Comparison of ENCODE assay signal across 13 cellular contexts in genomic region chr2:96534131-96534530, GRCh38. TPM values are rescaled to one million over a fixed set of nuclear protein-coding genes. Genes with fewer than 3 reads are reported as not detected.
DNase-seq lines count a peak whose midpoint lies in the region; ATAC-seq and TF ChIP-seq lines count a peak whose summit lies in the region.
"Had no signal": no experiment of that assay in that cellular context is flagged by ENCODE, and none has a peak within 500 bp of the region (broad histone marks: within the 10 kb centered on the region; RNA-seq: fewer than 3 reads in every experiment).

No MANE protein-coding gene starts in this region.

- no peaks in the 10 kb centered on the region for H3K9me3 Mint-ChIP-seq in MCF 10A (ENCODE audit: unreplicated experiment)

- CTCF ChIA-PET in MCF 10A (lab: Yijun Ruan, JAX), result interaction anchor here (0.6 to 5.0 kb wide), 10 partner anchors 13 to 511 kb away, joined by 3 to 46 read pairs (median 4); no protein-coding TSS in a partner anchor

- H3K9ac ChIP-seq in mucosa of rectum (ENCODE audit: low read depth in 1 of 2, low read length in 2 of 2) (no peak overlapping the region), subcutaneous abdominal adipose tissue (ENCODE audit: low read length in 5 of 5) (peak overlapping the region in 3 of 5 donors; percentile 4 to 53 (median 23))

- no TSS peak for BruUV-seq in MCF 10A (replicated peaks; lab: Mats Ljungman, UMichigan)

- intact Hi-C loops in MCF 10A (cut with micrococcal nuclease), result no loop called here

- peaks cover 6% of the 10 kb centered on the region for H3K36me3 Mint-ChIP-seq in MCF 10A (ENCODE audit: insufficient read depth, unreplicated experiment)

- peaks cover 13% of the 10 kb centered on the region for H3K27me3 Mint-ChIP-seq in MCF 10A (ENCODE audit: insufficient read depth, unreplicated experiment)

- H3K27me3 ChIP-seq in mucosa of rectum (ENCODE audit: control insufficient read depth in 2 of 2, insufficient read depth in 2 of 2, low read length in 2 of 2) (peaks cover 0 to 3% of the 10 kb centered on the region in 2 donors), subcutaneous abdominal adipose tissue (ENCODE audit: control insufficient read depth in 5 of 5, insufficient read depth in 4 of 5, low read length in 5 of 5) (peaks cover 0 to 6% (median 0%) of the 10 kb centered on the region in 5 donors)
- H3K27me3 ChIP-seq: right lobe of liver had no signal

- H3K4me1 ChIP-seq in mucosa of rectum (ENCODE audit: control insufficient read depth in 2 of 2, insufficient read depth in 2 of 2, low read length in 2 of 2) (peaks cover 54 to 66% of the 10 kb centered on the region in 2 donors), subcutaneous abdominal adipose tissue (ENCODE audit: control insufficient read depth in 5 of 5, insufficient read depth in 5 of 5, low read length in 5 of 5) (peaks cover 21 to 76% (median 68%) of the 10 kb centered on the region in 5 donors)

- ATAC-seq in GM21528 (IDR thresholded peaks at IDR 0.05; ENCODE audit: low FRiP score, unreplicated experiment) (no peak), GM18867 (IDR thresholded peaks at IDR 0.05; ENCODE audit: unreplicated experiment) (no peak)
- ATAC-seq: foreskin keratinocyte, right lobe of liver had no signal

- H3K27ac Mint-ChIP-seq in MCF 10A (ENCODE audit: low read depth, unreplicated experiment), result peak overlapping the region; percentile 11

- no peak overlapping the region for H3K4me3 Mint-ChIP-seq in MCF 10A (ENCODE audit: unreplicated experiment)

- DNase-seq in LNCaP clone FGC (ENCODE audit: low read depth) (no peak), MCF 10A (ENCODE audit: unreplicated experiment) (no peak), DMS79 (lab: John Stamatoyannopoulos, UW) (no peak), dedifferentiated amniotic fluid mesenchymal stem cell (ENCODE audit: extremely low spot score) (no peak)
- DNase-seq: cerebellar nuclear complex, MM.1S, RPMI8226 had no signal

- POLR2A ChIA-PET in MCF 10A (lab: Yijun Ruan, JAX), result interaction anchor here (0.8 to 4.1 kb wide), 14 partner anchors 10 to 579 kb away, joined by 3 to 19 read pairs (median 4); no protein-coding TSS in a partner anchor

- peaks cover 22% of the 10 kb centered on the region for H3K4me1 Mint-ChIP-seq in MCF 10A (ENCODE audit: insufficient read depth, unreplicated experiment)

- H3K4me3 ChIP-seq in LNCaP clone FGC (ENCODE audit: low read depth, low read length) (peak overlapping the region; percentile 16; the same call in 1 of the 2 replicates), mucosa of rectum (ENCODE audit: low read length in 2 of 2) (no peak overlapping the region), subcutaneous abdominal adipose tissue (ENCODE audit: low read depth in 1 of 5, low read length in 5 of 5) (peak overlapping the region in 1 of 5 donors; percentile 9)
- H3K4me3 ChIP-seq: right lobe of liver had no signal

- TF ChIP-seq CTCF in LNCaP clone FGC (IDR thresholded peaks at IDR 0.05; ENCODE audit: control insufficient read depth, extremely low read depth, insufficient read depth) (no peak), MCF 10A (IDR thresholded peaks at IDR 0.05; ENCODE audit: unreplicated experiment) (no peak)

- peak overlapping the region; percentile 80 to 81 for H3K27ac ChIP-seq in mucosa of rectum (ENCODE audit: low read depth in 2 of 2, low read length in 2 of 2)
- H3K27ac ChIP-seq in subcutaneous abdominal adipose tissue (ENCODE audit: low read depth, low read length), result peak overlapping the region; percentile 82
- H3K27ac ChIP-seq: foreskin keratinocyte had no signal

- H3K9me3 ChIP-seq in mucosa of rectum (ENCODE audit: control insufficient read depth in 2 of 2, low read length in 2 of 2) (no peaks in the 10 kb centered on the region), subcutaneous abdominal adipose tissue (ENCODE audit: control insufficient read depth in 5 of 5, low read length in 5 of 5) (no peaks in the 10 kb centered on the region)
- H3K9me3 ChIP-seq: right lobe of liver had no signal

- H3K36me3 ChIP-seq in mucosa of rectum (ENCODE audit: control insufficient read depth in 2 of 2, insufficient read depth in 2 of 2, low read length in 2 of 2) (no peaks in the 10 kb centered on the region), subcutaneous abdominal adipose tissue (ENCODE audit: control insufficient read depth in 5 of 5, insufficient read depth in 5 of 5, low read length in 5 of 5) (no peaks in the 10 kb centered on the region)
- H3K36me3 ChIP-seq: right lobe of liver had no signal

RNA-seq across cellular contexts. Expression of gene ARID5A, which starts 2.4 kb away (rescaled TPM):
- total RNA-seq in MCF 10A (2022), result 3.0 and 3.4 TPM in 2 replicates

RNA-seq across cellular contexts. Expression of gene NEURL3, which starts 29.0 kb away (rescaled TPM):
- total RNA-seq in MCF 10A (2022), result not detected in 2 replicates
- total RNA-seq: foreskin keratinocyte had no signal

Comparison
In these comparisons a context has a peak if more than half of its experiments do, and no peak if none do; other contexts are left out.
1. H3K9ac ChIP-seq: peak in subcutaneous abdominal adipose tissue (3 of 5); none in mucosa of rectum (0 of 2).